ENCODE assay signal across 11 cellular contexts in genomic region chr9:94861589-94862241, GRCh38.
DNase-seq lines count a peak whose midpoint lies in the region; ATAC-seq and TF ChIP-seq lines count a peak whose summit lies in the region.
"Had no signal": no experiment of that assay in that cellular context is flagged by ENCODE, and none has a peak within 500 bp of the region (broad histone marks: within the 10 kb centered on the region; RNA-seq: fewer than 3 reads in every experiment).

No MANE protein-coding gene starts in this region.

- peak overlapping the region; percentile 74 for H3K4me3 Mint-ChIP-seq in activated CD4-positive, alpha-beta T cell treated with anti-CD3 and anti-CD28 coated beads, Interleukin-2, amount 10 ng/mL, durations not matched to agents 24 days and 14 days

- no peak for TF ChIP-seq EP300 in gastroesophageal sphincter (IDR thresholded peaks at IDR 0.05)

- peaks cover 6% of the 10 kb centered on the region for H3K9me3 Mint-ChIP-seq in activated CD4-positive, alpha-beta T cell treated with anti-CD3 and anti-CD28 coated beads, Interleukin-2, amount 10 ng/mL, durations not matched to agents 24 days and 14 days

- H3K36me3 Mint-ChIP-seq in activated CD4-positive, alpha-beta T cell treated with anti-CD3 and anti-CD28 coated beads, Interleukin-2, amount 10 ng/mL, durations not matched to agents 24 days and 14 days (ENCODE audit: low read depth): peaks cover 10% of the 10 kb centered on the region

- H3K4me3 ChIP-seq in gastroesophageal sphincter: no peak overlapping the region
- H3K4me3 ChIP-seq in tibial artery: no peak overlapping the region
- H3K4me3 ChIP-seq: left ventricle myocardium inferior had no signal

- H3K4me1 Mint-ChIP-seq in activated CD4-positive, alpha-beta T cell treated with anti-CD3 and anti-CD28 coated beads, Interleukin-2, amount 10 ng/mL, durations not matched to agents 24 days and 14 days: peaks cover 48% of the 10 kb centered on the region

- H3K9me3 ChIP-seq in gastroesophageal sphincter (no peaks in the 10 kb centered on the region), tibial artery (no peaks in the 10 kb centered on the region)

- DNase-seq in activated CD4-positive, alpha-beta T cell treated with anti-CD3 and anti-CD28 coated beads, Interleukin-2, amount 10 ng/mL, durations not matched to agents 24 days and 14 days: peak; percentile 78
- no peak for DNase-seq in activated CD4-positive, alpha-beta T cell treated with anti-CD3 and anti-CD28 coated beads, Interleukin-2, amount 50 U/mL, for 1 hour
- DNase-seq in SHP77 treated with DMSO at 0.1 percent for 48 hours (lab: John Stamatoyannopoulos, UW) (peak; percentile 69), tibial artery (no peak)
- DNase-seq in activated CD8-positive, alpha-beta memory T cell treated with anti-CD3 and anti-CD28 coated beads, Interleukin-2, amount 50 U/mL, for 48 hours: no peak
- DNase-seq: Calu3, left ventricle myocardium inferior, NCI-H1092 treated with DMSO at 0.1 percent for 48 hours had no signal

- peaks cover 13 to 42% (median 14%) of the 10 kb centered on the region in 3 donors for H3K4me1 ChIP-seq in gastroesophageal sphincter
- peaks cover 0 to 45% (median 22%) of the 10 kb centered on the region in 4 donors for H3K4me1 ChIP-seq in tibial artery

- H3K27me3 ChIP-seq in gastroesophageal sphincter (no peaks in the 10 kb centered on the region), tibial artery (no peaks in the 10 kb centered on the region)

- ATAC-seq in gastroesophageal sphincter (peak; percentile 73), GM19023 (IDR thresholded peaks at IDR 0.05; ENCODE audit: unreplicated experiment) (no peak), HG02798 (IDR thresholded peaks at IDR 0.05; ENCODE audit: poor library complexity, unreplicated experiment) (no peak)

- intact Hi-C loops in activated CD4-positive, alpha-beta T cell treated with anti-CD3 and anti-CD28 coated beads, Interleukin-2, amount 10 ng/mL, durations not matched to agents 24 days and 14 days (cut with micrococcal nuclease): loop anchor here (1.0 to 5.0 kb wide), 4 partner anchors 17 to 1356 kb away; no protein-coding TSS in a partner anchor
- intact Hi-C loops in tibial artery (cut with DNase I; ENCODE audit: low total_unique reads): no loop called here

- H3K27ac ChIP-seq in gastroesophageal sphincter (peak overlapping the region in 3 of 4 donors; percentile 45 to 57 (median 45)), tibial artery (peak overlapping the region; percentile 21 to 40)
- H3K27ac ChIP-seq: left ventricle myocardium inferior had no signal

- no peak for TF ChIP-seq CTCF in gastroesophageal sphincter (IDR thresholded peaks at IDR 0.05)
- no peak for TF ChIP-seq CTCF in tibial artery (IDR thresholded peaks at IDR 0.05)

- 79 to 94% methylated on average over 4 to 11 of the region's 11 CpGs for WGBS in gastroesophageal sphincter (ENCODE audit: low coverage in 1 of 2), 2 donors

- H3K36me3 ChIP-seq in gastroesophageal sphincter (no peaks in the 10 kb centered on the region), tibial artery (no peaks in the 10 kb centered on the region)
- H3K36me3 ChIP-seq: left ventricle myocardium inferior had no signal

- peak overlapping the region; percentile 86 for H3K27ac Mint-ChIP-seq in activated CD4-positive, alpha-beta T cell treated with anti-CD3 and anti-CD28 coated beads, Interleukin-2, amount 10 ng/mL, durations not matched to agents 24 days and 14 days

- TF ChIP-seq POLR2A in gastroesophageal sphincter (IDR thresholded peaks at IDR 0.05): no peak

- H3K27me3 Mint-ChIP-seq in activated CD4-positive, alpha-beta T cell treated with anti-CD3 and anti-CD28 coated beads, Interleukin-2, amount 10 ng/mL, durations not matched to agents 24 days and 14 days: peaks cover 3% of the 10 kb centered on the region

Comparison
In these comparisons a context has a peak if more than half of its experiments do, and no peak if none do; other contexts are left out.
1. DNase-seq: peak in activated CD4-positive, alpha-beta T cell treated with anti-CD3 and anti-CD28 coated beads, Interleukin-2, amount 10 ng/mL, durations not matched to agents 24 days and 14 days (single experiment) and SHP77 treated with DMSO at 0.1 percent for 48 hours (single experiment); none in activated CD4-positive, alpha-beta T cell treated with anti-CD3 and anti-CD28 coated beads, Interleukin-2, amount 50 U/mL, for 1 hour (single experiment), tibial artery (0 of 2) and activated CD8-positive, alpha-beta memory T cell treated with anti-CD3 and anti-CD28 coated beads, Interleukin-2, amount 50 U/mL, for 48 hours (single experiment).